Comparison of ENCODE assay signal across 8 cellular contexts in genomic region chr1:31944205-31945089, GRCh38. TPM values are rescaled to one million over a fixed set of nuclear protein-coding genes. Genes with fewer than 3 reads are reported as not detected.
DNase-seq lines count a peak whose midpoint lies in the region; ATAC-seq, FAIRE-seq and TF ChIP-seq lines count a peak whose summit lies in the region.

No MANE protein-coding gene starts in this region.

- peak; percentile 49 to 92 (median 85) for DNase-seq in CD8-positive, alpha-beta T cell
- DNase-seq in KBM-7 (peak; percentile 97), dermis blood vessel endothelial cell (peak; percentile 79), lower leg skin (ENCODE audit: low spot score in 2 of 2) (peak; percentile 87 to 98), RCC 7860 (ENCODE audit: low spot score) (no peak)
- DNase-seq in activated CD4-positive, alpha-beta T cell treated with anti-CD3 and anti-CD28 coated beads for 36 hours = peak; percentile 91
- peak in 2 of 3 donors; percentile 54 to 55 for DNase-seq in stimulated activated CD4-positive, alpha-beta T cell treated with anti-CD3 and anti-CD28 coated beads, TNF-alpha, amount 100 ng/mL, for 1 hour (ENCODE audit: low read depth in 3 of 3, low spot score in 1 of 3)

- H3K27me3 Mint-ChIP-seq in CD8-positive, alpha-beta T cell (ENCODE audit: low read depth) = no peaks in the 10 kb centered on the region
- H3K27me3 Mint-ChIP-seq in activated CD4-positive, alpha-beta T cell treated with anti-CD3 and anti-CD28 coated beads for 36 hours = no peaks in the 10 kb centered on the region

- H3K9me3 Mint-ChIP-seq in CD8-positive, alpha-beta T cell = no peaks in the 10 kb centered on the region
- no peaks in the 10 kb centered on the region for H3K9me3 Mint-ChIP-seq in activated CD4-positive, alpha-beta T cell treated with anti-CD3 and anti-CD28 coated beads for 36 hours (ENCODE audit: low read depth)

- peak overlapping the region; percentile 41 for H3K27ac ChIP-seq in CD8-positive, alpha-beta T cell (ENCODE audit: low read depth, low read length)

- intact Hi-C loops in CD8-positive, alpha-beta T cell (cut with DNase I, micrococcal nuclease) = loop anchor here (2.0 to 5.0 kb wide), 3 partner anchors 128 to 308 kb away; partner anchors contain the start of genes ADGRB2 (in 1 of the 2), LCK (in 1 of the 2) and TMEM39B (in 1 of the 2)
- intact Hi-C loops in activated CD4-positive, alpha-beta T cell treated with anti-CD3 and anti-CD28 coated beads for 36 hours (cut with DNase I, micrococcal nuclease) = loop anchor here in 1 of 2 experiments (1.0 kb wide), 1 partner anchor 12 kb away; no protein-coding TSS in a partner anchor
- intact Hi-C loops in lower leg skin (cut with DNase I; ENCODE audit: low total_unique reads) = no loop called here

- no peaks in the 10 kb centered on the region for H3K9me3 ChIP-seq in CD8-positive, alpha-beta T cell (ENCODE audit: low read length)

- peak overlapping the region; percentile 92 for H3K4me3 Mint-ChIP-seq in CD8-positive, alpha-beta T cell
- H3K4me3 Mint-ChIP-seq in activated CD4-positive, alpha-beta T cell treated with anti-CD3 and anti-CD28 coated beads for 36 hours = peak overlapping the region; percentile 65

- POLR2A ChIA-PET in CD8-positive, alpha-beta T cell (lab: Charles Lee) = interaction anchor here (0.7 to 3.2 kb wide), 27 partner anchors 9 to 300 kb away, joined by 3 to 29 read pairs (median 3); partner anchors contain the start of genes ADGRB2, PEF1, SPOCD1 and TMEM39B
- POLR2A ChIA-PET in activated CD4-positive, alpha-beta T cell treated with anti-CD3 and anti-CD28 coated beads for 36 hours (lab: Charles Lee) = interaction anchor here (0.8 to 3.0 kb wide), 6 partner anchors 8 to 18 kb away, joined by 4 to 18 read pairs (median 6); no protein-coding TSS in a partner anchor

- peaks cover 47% of the 10 kb centered on the region for H3K4me1 ChIP-seq in CD8-positive, alpha-beta T cell (ENCODE audit: insufficient read depth, low read length)

- TF ChIP-seq CTCF in CD8-positive, alpha-beta T cell (IDR thresholded peaks at IDR 0.05) = no peak
- TF ChIP-seq CTCF in lower leg skin (IDR thresholded peaks at IDR 0.05) = no peak

- peak; percentile 61 for ATAC-seq in CD8-positive, alpha-beta T cell
- peak; percentile 58 for ATAC-seq in GM21447 (IDR thresholded peaks at IDR 0.05; ENCODE audit: unreplicated experiment)
- ATAC-seq in activated CD4-positive, alpha-beta T cell treated with anti-CD3 and anti-CD28 coated beads for 36 hours = peak; percentile 65

- in situ Hi-C loops in KBM-7 (cut with MboI; ENCODE audit: low pct_unique_long_range_greater_than_20kb, low sequenced_read_pairs) = no loop called here

- CTCF ChIA-PET in CD8-positive, alpha-beta T cell (lab: Charles Lee) = interaction anchor here (1.4 to 16.9 kb wide), 5 partner anchors 10 to 129 kb away, joined by 3 to 349 read pairs (median 10); partner anchors contain the start of gene SPOCD1
- CTCF ChIA-PET in activated CD4-positive, alpha-beta T cell treated with anti-CD3 and anti-CD28 coated beads for 36 hours (lab: Charles Lee) = interaction anchor here (0.6 to 9.2 kb wide), 12 partner anchors 10 to 147 kb away, joined by 3 to 175 read pairs (median 4); no protein-coding TSS in a partner anchor

- FAIRE-seq in RCC 7860 (lab: Jason Lieb, UNC) = no peak

- H3K36me3 ChIP-seq in CD8-positive, alpha-beta T cell (ENCODE audit: insufficient read depth, low read length) = no peaks in the 10 kb centered on the region

- H3K36me3 Mint-ChIP-seq in CD8-positive, alpha-beta T cell = no peaks in the 10 kb centered on the region
- H3K36me3 Mint-ChIP-seq in activated CD4-positive, alpha-beta T cell treated with anti-CD3 and anti-CD28 coated beads for 36 hours (ENCODE audit: low read depth) = no peaks in the 10 kb centered on the region

- H3K27ac Mint-ChIP-seq in CD8-positive, alpha-beta T cell = peak overlapping the region; percentile 97
- peak overlapping the region; percentile 88 for H3K27ac Mint-ChIP-seq in activated CD4-positive, alpha-beta T cell treated with anti-CD3 and anti-CD28 coated beads for 36 hours

- 5% methylated on average over 51 to 56 of the region's 56 CpGs for WGBS in lower leg skin, 2 donors

- H3K27me3 ChIP-seq in CD8-positive, alpha-beta T cell (ENCODE audit: insufficient read depth, low read length) = no peaks in the 10 kb centered on the region

- peak overlapping the region; percentile 36 for H3K4me3 ChIP-seq in CD8-positive, alpha-beta T cell (ENCODE audit: low read depth, low read length)
- H3K4me3 ChIP-seq in lower leg skin (ENCODE audit: low read depth, poor library complexity, severe bottlenecking) = no peak overlapping the region

- TF ChIP-seq POLR2A in lower leg skin (IDR thresholded peaks at IDR 0.05) = no peak

- H3K4me1 Mint-ChIP-seq in CD8-positive, alpha-beta T cell (ENCODE audit: low read depth) = peaks cover 50% of the 10 kb centered on the region
- H3K4me1 Mint-ChIP-seq in activated CD4-positive, alpha-beta T cell treated with anti-CD3 and anti-CD28 coated beads for 36 hours = peaks cover 52% of the 10 kb centered on the region

RNA-seq across cellular contexts. Expression of gene PTP4A2, which starts 6.3 kb away (rescaled TPM):
- 100 to 1,000 TPM; 257 to 278 TPM for total RNA-seq in CD8-positive, alpha-beta T cell
- 100 to 1,000 TPM; 279 to 314 TPM for total RNA-seq in activated CD4-positive, alpha-beta T cell treated with anti-CD3 and anti-CD28 coated beads for 36 hours
- total RNA-seq in dermis blood vessel endothelial cell = 199 and 243 TPM in 2 replicates
- 10 to 100 TPM; 40.9 to 92.8 (median 67.3) TPM for total RNA-seq in lower leg skin
